8 cellular contexts compared by ENCODE assay signal in genomic region chr3:194137314-194138097, GRCh38. TPM values are rescaled to one million over a fixed set of nuclear protein-coding genes. Genes with fewer than 3 reads are reported as not detected.
DNase-seq lines count a peak whose midpoint lies in the region; ATAC-seq lines count a peak whose summit lies in the region.

No MANE protein-coding gene starts in this region.

- peak overlapping the region; percentile 85 for H3K4me3 Mint-ChIP-seq in activated CD4-positive, alpha-beta T cell treated with anti-CD3 and anti-CD28 coated beads, Interleukin-2, amount 10 ng/mL, durations not matched to agents 24 days and 14 days
- H3K4me3 Mint-ChIP-seq in effector memory CD8-positive, alpha-beta T cell: peak overlapping the region; percentile 82 to 87

- peaks cover 30% of the 10 kb centered on the region for H3K4me1 ChIP-seq in mesodermal cell (ENCODE audit: control insufficient read depth, insufficient read depth, low read length, poor library complexity, severe bottlenecking)

- intact Hi-C loops in activated CD4-positive, alpha-beta T cell treated with anti-CD3 and anti-CD28 coated beads, Interleukin-2, amount 10 ng/mL, durations not matched to agents 24 days and 14 days (cut with micrococcal nuclease): loop anchor here (2.0 to 10.0 kb wide), 7 partner anchors 65 to 627 kb away; partner anchors contain the start of genes FAM43A and OPA1

- peak overlapping the region; percentile 55 for H3K27ac Mint-ChIP-seq in activated CD4-positive, alpha-beta T cell treated with anti-CD3 and anti-CD28 coated beads, Interleukin-2, amount 10 ng/mL, durations not matched to agents 24 days and 14 days
- peak overlapping the region in 1 of 2 donors; percentile 83 for H3K27ac Mint-ChIP-seq in effector memory CD8-positive, alpha-beta T cell

- H3K27me3 Mint-ChIP-seq in activated CD4-positive, alpha-beta T cell treated with anti-CD3 and anti-CD28 coated beads, Interleukin-2, amount 10 ng/mL, durations not matched to agents 24 days and 14 days: peaks cover 62% of the 10 kb centered on the region
- peaks cover 61 to 88% of the 10 kb centered on the region in 2 donors for H3K27me3 Mint-ChIP-seq in effector memory CD8-positive, alpha-beta T cell

- H3K4me1 Mint-ChIP-seq in activated CD4-positive, alpha-beta T cell treated with anti-CD3 and anti-CD28 coated beads, Interleukin-2, amount 10 ng/mL, durations not matched to agents 24 days and 14 days: peaks cover 43% of the 10 kb centered on the region
- H3K4me1 Mint-ChIP-seq in effector memory CD8-positive, alpha-beta T cell (ENCODE audit: low read depth in 2 of 2): peaks cover 34 to 41% of the 10 kb centered on the region in 2 donors

- H3K27ac ChIP-seq in mesodermal cell (ENCODE audit: low read depth, low read length, severe bottlenecking): peak overlapping the region; percentile 88

- ATAC-seq in HG02588 (IDR thresholded peaks at IDR 0.05; ENCODE audit: unreplicated experiment): peak; percentile 36
- peak; percentile 40 for ATAC-seq in effector memory CD8-positive, alpha-beta T cell (replicated peaks)

- DNase-seq in NCI-H82 (lab: John Stamatoyannopoulos, UW): peak; percentile 82
- no peak for DNase-seq in NCI-H82 treated with DMSO at 0.1 percent for 48 hours (lab: John Stamatoyannopoulos, UW; ENCODE audit: unreplicated experiment)
- DNase-seq in NCI-H1694 treated with DMSO at 0.1 percent for 48 hours (lab: John Stamatoyannopoulos, UW): peak; percentile 31
- peak; percentile 85 for DNase-seq in activated CD4-positive, alpha-beta T cell treated with anti-CD3 and anti-CD28 coated beads, Interleukin-2, amount 10 ng/mL, durations not matched to agents 24 days and 14 days
- DNase-seq in effector memory CD8-positive, alpha-beta T cell: peak; percentile 29 to 35 (median 31)
- peak; percentile 29 for DNase-seq in superior temporal gyrus (ENCODE audit: extremely low spot score)

- WGBS in mesodermal cell (ENCODE audit: insufficient coverage in 2 of 2), 2 experiments: 0% methylated on average over 46 to 60 of the region's 62 CpGs

- no peaks in the 10 kb centered on the region for H3K9me3 ChIP-seq in mesodermal cell (ENCODE audit: control insufficient read depth, low read length)

- no peaks in the 10 kb centered on the region for H3K9me3 Mint-ChIP-seq in activated CD4-positive, alpha-beta T cell treated with anti-CD3 and anti-CD28 coated beads, Interleukin-2, amount 10 ng/mL, durations not matched to agents 24 days and 14 days
- H3K9me3 Mint-ChIP-seq in effector memory CD8-positive, alpha-beta T cell: no peaks in the 10 kb centered on the region

- peaks cover 6% of the 10 kb centered on the region for H3K36me3 Mint-ChIP-seq in activated CD4-positive, alpha-beta T cell treated with anti-CD3 and anti-CD28 coated beads, Interleukin-2, amount 10 ng/mL, durations not matched to agents 24 days and 14 days (ENCODE audit: low read depth)
- H3K36me3 Mint-ChIP-seq in effector memory CD8-positive, alpha-beta T cell (ENCODE audit: insufficient read depth): peaks cover 20% of the 10 kb centered on the region

- peak overlapping the region; percentile 75 for H3K4me3 ChIP-seq in mesodermal cell (ENCODE audit: extremely low read depth, insufficient read depth, low read length, poor library complexity, severe bottlenecking)

- H3K36me3 ChIP-seq in mesodermal cell (ENCODE audit: control insufficient read depth, insufficient read depth, low read length): no peaks in the 10 kb centered on the region

RNA-seq across cellular contexts. Expression of gene HES1, which starts 1.6 kb away (rescaled TPM):
- total RNA-seq in activated CD4-positive, alpha-beta T cell treated with anti-CD3 and anti-CD28 coated beads, Interleukin-2, amount 10 ng/mL, durations not matched to agents 24 days and 14 days: 0.64 and 1.2 TPM in 2 replicates
- 86.7 TPM for polyA plus RNA-seq in mesodermal cell (2013, experiment 1 of 2)
- 82.3 TPM for polyA plus RNA-seq in mesodermal cell (2013, experiment 2 of 2)
